8 cellular contexts compared by ENCODE assay signal in genomic region chr15:90300988-90301715, GRCh38. TPM values are rescaled to one million over a fixed set of nuclear protein-coding genes. Genes with fewer than 3 reads are reported as not detected.
A peak's percentile ranks its signal among the peaks of the same experiment; 100 is the strongest.
DNase-seq lines count a peak whose midpoint lies in the region; ATAC-seq, FAIRE-seq and TF ChIP-seq lines count a peak whose summit lies in the region.

No MANE protein-coding gene starts in this region.

- CTCF ChIA-PET in Panc1 (lab: Charles Lee) = no interaction called here

- peak; percentile 91 for TF ChIP-seq CTCF in Panc1 (IDR thresholded peaks at IDR 0.05)

- intact Hi-C loops in Panc1 (cut with micrococcal nuclease; ENCODE audit: unreplicated experiment) (no loop called here), head of caudate nucleus (cut with DNase I) (no loop called here), sciatic nerve (cut with DNase I) (no loop called here)

- no peak overlapping the region for H3K27ac ChIP-seq in Panc1 (ENCODE audit: low read length)

- H3K4me1 ChIP-seq in Panc1 (ENCODE audit: control insufficient read depth, insufficient read depth, low read length) = peaks cover 4% of the 10 kb centered on the region; the same call in 1 of the 2 replicates

- DNase-seq in A172 (ENCODE audit: low spot score) (peak; percentile 59), GM18507 (ENCODE audit: extremely low spot score, insufficient read length, low read depth) (no peak), Panc1 (ENCODE audit: low read depth, low spot score) (peak; percentile 18), head of caudate nucleus (peak in 31 of 42 donors; percentile 21 to 78 (median 47)), sciatic nerve (ENCODE audit: low spot score) (peak; percentile 70), OCI-M2 (lab: John Stamatoyannopoulos, UW; ENCODE audit: unreplicated experiment) (no peak)
- peak; percentile 38 for DNase-seq in activated effector memory CD4-positive, alpha-beta T cell treated with Interleukin-2 at 50 U/mL for 16 hours

- FAIRE-seq in GM18507 (lab: Jason Lieb, UNC) = peak; percentile 33

- H3K9me3 ChIP-seq in Panc1 (ENCODE audit: control insufficient read depth, insufficient read depth, low read depth, low read length) = no peaks in the 10 kb centered on the region

- no peak overlapping the region for H3K4me3 ChIP-seq in Panc1 (ENCODE audit: low read depth in 2 of 2, low read length in 2 of 2)

- BruUV-seq in Panc1 (replicated peaks; lab: Mats Ljungman, UMichigan) = no TSS peak

- POLR2A ChIA-PET in Panc1 (lab: Charles Lee) = no interaction called here

- H3K27me3 ChIP-seq in Panc1 (ENCODE audit: control insufficient read depth, insufficient read depth, low read length) = no peaks in the 10 kb centered on the region

- no peaks in the 10 kb centered on the region for H3K36me3 ChIP-seq in Panc1 (ENCODE audit: control insufficient read depth, insufficient read depth, low read length)

- in situ Hi-C loops in Panc1 (cut with HindIII; ENCODE audit: low pct_unique_long_range_greater_than_20kb, low sequenced_read_pairs) = no loop called here

- ATAC-seq in Panc1 (peak; percentile 90), sciatic nerve (peak; percentile 75), HG03460 (IDR thresholded peaks at IDR 0.05; ENCODE audit: unreplicated experiment) (no peak)

RNA-seq across cellular contexts. Expression of gene NGRN, which starts 35.7 kb away (rescaled TPM):
- 82.9 and 90.4 TPM in 2 replicates for total RNA-seq in A172 (2014; rRNA removed; shearing (Covaris generic))
- 137 TPM for total RNA-seq in Panc1 (2021; ENCODE audit: unreplicated experiment)
- 85.4 TPM for polyA plus RNA-seq in Panc1 (2012; ENCODE audit: insufficient read length)
- total RNA-seq in sciatic nerve = 63.8 TPM

RNA-seq across cellular contexts. Expression of gene ZNF774, which starts 50.9 kb away (rescaled TPM):
- 1.8 and 8.3 TPM in 2 replicates for total RNA-seq in A172 (2014; rRNA removed; shearing (Covaris generic))
- 5.2 TPM for total RNA-seq in Panc1 (2021; ENCODE audit: unreplicated experiment)
- polyA plus RNA-seq in Panc1 (2012; ENCODE audit: insufficient read length) = 2.4 TPM
- total RNA-seq in sciatic nerve = 5.1 TPM

RNA-seq across cellular contexts. Expression of gene TTLL13, which starts 51.8 kb away (rescaled TPM):
- total RNA-seq in A172 (2014; rRNA removed; shearing (Covaris generic)) = not detected in 2 replicates
- total RNA-seq in Panc1 (2021; ENCODE audit: unreplicated experiment) (0.39 TPM), sciatic nerve (0.71 TPM)
- polyA plus RNA-seq in Panc1 (2012; ENCODE audit: insufficient read length) = 0.17 TPM

Comparison
In these comparisons a context has a peak if more than half of its experiments do, and no peak if none do; other contexts are left out.
1. DNase-seq: peak in A172 (single experiment), Panc1 (single experiment), activated effector memory CD4-positive, alpha-beta T cell treated with Interleukin-2 at 50 U/mL for 16 hours (single experiment), head of caudate nucleus (31 of 42) and sciatic nerve (single experiment); none in GM18507 (single experiment) and OCI-M2 (single experiment).